17 cellular contexts compared by ENCODE assay signal in genomic region chr3:45227131-45227819, GRCh38. TPM values are rescaled to one million over a fixed set of nuclear protein-coding genes. Genes with fewer than 3 reads are reported as not detected.
DNase-seq lines count a peak whose midpoint lies in the region; ATAC-seq and TF ChIP-seq lines count a peak whose summit lies in the region.
"Had no signal": no experiment of that assay in that cellular context is flagged by ENCODE, and none has a peak within 500 bp of the region (broad histone marks: within the 10 kb centered on the region; RNA-seq: fewer than 3 reads in every experiment).

No MANE protein-coding gene starts in this region.

- H2BK120ac ChIP-seq in neuronal stem cell (ENCODE audit: low read depth, low read length): no peak overlapping the region

- peaks cover 4% of the 10 kb centered on the region; the same call in 1 of the 2 replicates for H3K27me3 ChIP-seq in Caco-2 (replicated peaks; ENCODE audit: control insufficient read depth, insufficient read depth, low read length)
- H3K27me3 ChIP-seq in HUES64 (ENCODE audit: insufficient read depth, low read length): peaks cover 16% of the 10 kb centered on the region
- H3K27me3 ChIP-seq in neuronal stem cell (ENCODE audit: control insufficient read depth in 3 of 3, insufficient read depth in 3 of 3, low read depth in 1 of 3, low read length in 3 of 3): peaks cover 0 to 3% (median 3%) of the 10 kb centered on the region in 3 experiments

- peak overlapping the region; percentile 35 for H2AFZ ChIP-seq in neuronal stem cell (ENCODE audit: low read length)

- H3K36me3 ChIP-seq in Caco-2 (ENCODE audit: control insufficient read depth, insufficient read depth, low read length) (no peaks in the 10 kb centered on the region), HUES64 (ENCODE audit: insufficient read depth, low read length) (no peaks in the 10 kb centered on the region), neuronal stem cell (replicated peaks in 1 of 2; ENCODE audit: control insufficient read depth in 2 of 2, insufficient read depth in 2 of 2, low read length in 2 of 2) (no peaks in the 10 kb centered on the region)

- H3K36me3 Mint-ChIP-seq in Caco-2 (ENCODE audit: insufficient read depth, unreplicated experiment) (no peaks in the 10 kb centered on the region), endothelial cell (ENCODE audit: low read depth, unreplicated experiment) (peaks cover 3% of the 10 kb centered on the region)

- 72% methylated on average over 4 of the region's 6 CpGs for WGBS in HUES64
- WGBS in neuronal stem cell (ENCODE audit: extremely low coverage in 2 of 2, insufficient read length in 2 of 2, insufficient replicate concordance in 1 of 2), 2 donors: no CpG with 5 or more reads among the region's 6 CpGs

- H4K91ac ChIP-seq in neuronal stem cell (ENCODE audit: low read depth, low read length, poor library complexity): no peak overlapping the region

- H3K9me3 Mint-ChIP-seq in Caco-2 (ENCODE audit: unreplicated experiment) (no peaks in the 10 kb centered on the region), endothelial cell (ENCODE audit: unreplicated experiment) (no peaks in the 10 kb centered on the region)
- H3K9me3 Mint-ChIP-seq: stimulated activated naive CD8-positive, alpha-beta T cell treated with anti-CD3 and anti-CD28 coated beads, Interleukin-15, Interleukin-2, amounts not matched to agents 100 ng/mL and 50 ng/mL, for 24 hours had no signal

- no peak overlapping the region for H2BK5ac ChIP-seq in neuronal stem cell (ENCODE audit: low read length)

- no TSS peak for BruUV-seq in Caco-2 (replicated peaks; lab: Mats Ljungman, UMichigan)

- ATAC-seq in GM19452 (IDR thresholded peaks at IDR 0.05; ENCODE audit: unreplicated experiment) (no peak), GM18909 (IDR thresholded peaks at IDR 0.05; ENCODE audit: poor library complexity, unreplicated experiment) (no peak), HG03460 (IDR thresholded peaks at IDR 0.05; ENCODE audit: unreplicated experiment) (no peak)
- ATAC-seq in stimulated activated naive CD8-positive, alpha-beta T cell treated with anti-CD3 and anti-CD28 coated beads, Interleukin-15, Interleukin-2, amounts not matched to agents 100 U/mL and 50 U/mL, for 24 hours: no peak

- no peak overlapping the region for H3K14ac ChIP-seq in neuronal stem cell (ENCODE audit: low read length)

- H3K4ac ChIP-seq in neuronal stem cell (ENCODE audit: low read length): no peak overlapping the region

- H3K18ac ChIP-seq in neuronal stem cell (ENCODE audit: low read length): no peak overlapping the region

- no peak for DNase-seq in Caco-2
- no peak for DNase-seq in endothelial cell (ENCODE audit: low spot score)
- DNase-seq in neuronal stem cell (ENCODE audit: low spot score): no peak
- no peak for DNase-seq in stimulated activated naive CD8-positive, alpha-beta T cell treated with anti-CD3 and anti-CD28 coated beads, Interleukin-15, Interleukin-2, amounts not matched to agents 100 U/mL and 50 U/mL, for 24 hours
- DNase-seq: activated CD4-positive, alpha-beta T cell treated with anti-CD3 and anti-CD28 coated beads, Interleukin-2, amount 50 U/mL, for 4 hours; activated gamma-delta T cell treated with Interleukin-2 at 50 U/mL for 16 hours; central memory CD4-positive, alpha-beta T cell; Kasumi-1; left cardiac atrium; NCI-H1694; Right ventricle myocardium superior; T1000 had no signal

- POLR2A ChIA-PET in Caco-2 (lab: Charles Lee): no interaction called here

- H3K9me3 ChIP-seq in Caco-2 (no peaks in the 10 kb centered on the region), HUES64 (ENCODE audit: insufficient read depth, low read depth, low read length) (no peaks in the 10 kb centered on the region), neuronal stem cell (replicated peaks in 1 of 2; ENCODE audit: control insufficient read depth in 2 of 2, insufficient read depth in 1 of 2, low read depth in 1 of 2, low read length in 2 of 2) (no peaks in the 10 kb centered on the region)

- H3K9ac ChIP-seq in HUES64 (ENCODE audit: low read depth, low read length): no peak overlapping the region
- H3K9ac ChIP-seq in neuronal stem cell (ENCODE audit: low read depth, low read length, poor library complexity): no peak overlapping the region

- peaks cover 26% of the 10 kb centered on the region for H3K27me3 Mint-ChIP-seq in Caco-2 (ENCODE audit: insufficient read depth, unreplicated experiment)
- H3K27me3 Mint-ChIP-seq in endothelial cell (ENCODE audit: unreplicated experiment): peaks cover 7% of the 10 kb centered on the region

- H3K79me1 ChIP-seq in neuronal stem cell (ENCODE audit: low read depth, low read length): no peaks in the 10 kb centered on the region

- no peak overlapping the region for H3K4me3 ChIP-seq in Caco-2 (ENCODE audit: low read depth, low read length)
- H3K4me3 ChIP-seq in HUES64 (ENCODE audit: low read length): peak overlapping the region; percentile 88; the same call in 1 of the 2 replicates
- H3K4me3 ChIP-seq in neuronal stem cell (ENCODE audit: low read length in 2 of 2): no peak overlapping the region

- no peak overlapping the region for H4K8ac ChIP-seq in neuronal stem cell (ENCODE audit: low read depth, low read length)

- no peak overlapping the region for H3K4me2 ChIP-seq in neuronal stem cell (ENCODE audit: insufficient read depth, low read length, poor library complexity, severe bottlenecking)

- H3K27ac ChIP-seq in HUES64 (ENCODE audit: low read depth, low read length): no peak overlapping the region
- no peak overlapping the region for H3K27ac ChIP-seq in neuronal stem cell (replicated peaks; ENCODE audit: low read length)

- CTCF ChIA-PET in Caco-2 (lab: Charles Lee): interaction anchor here (1.0 kb wide), 1 partner anchor 281 kb away, joined by 3 read pairs; no protein-coding TSS in a partner anchor

- no peak overlapping the region for H2BK12ac ChIP-seq in neuronal stem cell (ENCODE audit: low read length)

- H3K4me3 Mint-ChIP-seq in Caco-2 (ENCODE audit: unreplicated experiment) (peak overlapping the region; percentile 42), endothelial cell (ENCODE audit: unreplicated experiment) (peak overlapping the region; percentile 81)

- intact Hi-C loops in Caco-2 (cut with micrococcal nuclease; ENCODE audit: unreplicated experiment): loop anchor here (5.0 to 10.0 kb wide), 2 partner anchors 115 to 438 kb away; no protein-coding TSS in a partner anchor

- no peak overlapping the region for H2BK15ac ChIP-seq in neuronal stem cell (ENCODE audit: low read length)

- no peak overlapping the region for H3K23ac ChIP-seq in neuronal stem cell (ENCODE audit: low read depth, low read length, poor library complexity)

- peaks cover 5% of the 10 kb centered on the region; the same call in 1 of the 2 replicates for H3K4me1 ChIP-seq in Caco-2
- peaks cover 16% of the 10 kb centered on the region for H3K4me1 ChIP-seq in HUES64 (ENCODE audit: insufficient read depth, low read length)
- H3K4me1 ChIP-seq in neuronal stem cell (ENCODE audit: control insufficient read depth in 2 of 2, insufficient read depth in 1 of 2, low read depth in 1 of 2, low read length in 2 of 2): peaks cover 15 to 18% of the 10 kb centered on the region in 2 donors

- H3K27ac Mint-ChIP-seq in Caco-2 (ENCODE audit: unreplicated experiment): no peak overlapping the region
- no peak overlapping the region for H3K27ac Mint-ChIP-seq in endothelial cell (ENCODE audit: unreplicated experiment)
- H3K27ac Mint-ChIP-seq: stimulated activated naive CD8-positive, alpha-beta T cell treated with anti-CD3 and anti-CD28 coated beads, Interleukin-15, Interleukin-2, amounts not matched to agents 100 ng/mL and 50 ng/mL, for 24 hours had no signal

- no peak overlapping the region for H2AK5ac ChIP-seq in neuronal stem cell (ENCODE audit: low read depth, low read length)

- TF ChIP-seq CTCF in Caco-2 (IDR thresholded peaks at IDR 0.05; ENCODE audit: insufficient read depth in 1 of 2, low read depth in 1 of 2, low read length in 1 of 2, severe bottlenecking in 1 of 2, unreplicated experiment in 1 of 2): no peak
- TF ChIP-seq CTCF in endothelial cell (IDR thresholded peaks at IDR 0.05; ENCODE audit: unreplicated experiment): no peak

- H3K4me1 Mint-ChIP-seq in Caco-2 (ENCODE audit: low read depth, unreplicated experiment): no peaks in the 10 kb centered on the region
- peaks cover 15% of the 10 kb centered on the region for H3K4me1 Mint-ChIP-seq in endothelial cell (ENCODE audit: unreplicated experiment)

RNA-seq across cellular contexts. Expression of gene TMEM158, which starts 1.2 kb away (rescaled TPM):
- total RNA-seq in Caco-2 (2022): 0.70 and 0.82 TPM in 2 replicates
- polyA plus RNA-seq in HUES64 (2013, experiment 1 of 2): 10.8 TPM
- 13.3 TPM for polyA plus RNA-seq in HUES64 (2013, experiment 2 of 2)
- total RNA-seq in endothelial cell (ENCODE audit: unreplicated experiment): 7.3 TPM
- 9.2 TPM for polyA plus RNA-seq in neuronal stem cell (2013, experiment 1 of 2)
- polyA plus RNA-seq in neuronal stem cell (2013, experiment 2 of 2): 9.1 TPM
